ENCODE assay signal across 17 cellular contexts in the genomic region with DNA sequence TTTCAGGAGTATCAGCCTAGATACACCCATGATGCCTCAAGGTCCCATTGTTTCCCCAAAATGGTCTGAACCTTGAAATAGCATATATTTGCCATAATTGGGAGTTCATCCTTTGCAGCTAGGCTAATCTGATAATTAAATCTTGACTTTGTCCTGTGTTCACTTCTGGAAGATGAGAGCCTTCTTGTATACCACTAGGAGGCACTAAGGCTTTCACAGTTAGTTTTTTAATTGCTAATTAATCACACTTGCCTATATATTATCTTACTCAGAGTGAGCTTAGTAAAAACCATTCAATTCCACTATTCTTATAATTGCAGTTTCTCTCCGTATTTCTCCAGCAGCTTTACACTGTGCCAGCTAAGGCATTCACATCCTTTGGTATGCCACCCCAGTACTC. TPM values are rescaled to one million over a fixed set of nuclear protein-coding genes. Genes with fewer than 3 reads are reported as not detected.
DNase-seq lines count a peak whose midpoint lies in the region; ATAC-seq, FAIRE-seq and TF ChIP-seq lines count a peak whose summit lies in the region.
"Had no signal": no experiment of that assay in that cellular context is flagged by ENCODE, and none has a peak within 500 bp of the region (broad histone marks: within the 10 kb centered on the region; RNA-seq: fewer than 3 reads in every experiment).

No MANE protein-coding gene starts in this region.

- intact Hi-C loops in HepG2 (cut with micrococcal nuclease; ENCODE audit: unreplicated experiment) (no loop called here), adrenal gland (cut with DNase I) (no loop called here), head of caudate nucleus (cut with DNase I) (no loop called here)

- H4K20me1 ChIP-seq in HepG2 (ENCODE audit: insufficient read depth, low read length) (no peaks in the 10 kb centered on the region), hepatocyte (ENCODE audit: insufficient read depth, poor library complexity, severe bottlenecking) (no peaks in the 10 kb centered on the region)

- DNase-seq in HepG2 (ENCODE audit: low spot score) (no peak), adrenal gland (no peak), hepatocyte (ENCODE audit: low spot score) (no peak), head of caudate nucleus (no peak), medulla oblongata (ENCODE audit: extremely low spot score) (no peak)
- no peak for DNase-seq in effector memory CD8-positive, alpha-beta T cell
- DNase-seq: activated CD4-positive, alpha-beta T cell treated with anti-CD3 and anti-CD28 coated beads, Interleukin-2, amount 50 U/mL, for 1 hour; activated T-cell treated with anti-CD3 and anti-CD28 coated beads, Interleukin-2, amount 50 U/mL, for 48 hours; Caco-2; left ventricle myocardium superior; NK-92 treated with Interleukin-12 subunit alpha and Interleukin-12 subunit beta, amount 100 ng/mL, for 24 hours; SJCRH30; stimulated activated CD4-positive, alpha-beta T cell treated with anti-CD3 and anti-CD28 coated beads, Interleukin-2, amount 100 ng/mL, for 24 hours had no signal

- TF ChIP-seq RAD21 in liver (IDR thresholded peaks at IDR 0.05) (peak in 1 of 2 donors; percentile 56), HepG2 (CRISPR knock-in tag; IDR thresholded peaks at IDR 0.05) (no peak)

- H3K4me3 ChIP-seq in liver (ENCODE audit: low read depth in 1 of 3, low read length in 3 of 3): no peak overlapping the region
- H3K4me3 ChIP-seq in HepG2 (replicated peaks in 1 of 3; ENCODE audit: insufficient read depth in 1 of 3, low read depth in 2 of 3, low read length in 3 of 3): no peak overlapping the region
- no peak overlapping the region for H3K4me3 ChIP-seq in adrenal gland
- no peak overlapping the region for H3K4me3 ChIP-seq in hepatocyte
- H3K4me3 ChIP-seq: SJCRH30 had no signal

- H3K9ac ChIP-seq in liver (ENCODE audit: low read depth in 1 of 2, low read length in 2 of 2) (no peak overlapping the region), HepG2 (ENCODE audit: insufficient read depth, low read depth, low read length) (no peak overlapping the region)

- H3K36me3 ChIP-seq in liver (ENCODE audit: control insufficient read depth in 4 of 4, insufficient read depth in 3 of 4, low read depth in 1 of 4, low read length in 3 of 4) (no peaks in the 10 kb centered on the region), HepG2 (replicated peaks in 1 of 2; ENCODE audit: control insufficient read depth in 1 of 2, insufficient read depth in 2 of 2, low read length in 2 of 2) (no peaks in the 10 kb centered on the region), adrenal gland (replicated peaks in 1 of 2) (no peaks in the 10 kb centered on the region), hepatocyte (replicated peaks; ENCODE audit: insufficient read depth, low read depth) (no peaks in the 10 kb centered on the region)
- H3K36me3 ChIP-seq: SJCRH30 had no signal

- no peak overlapping the region for H3K4me3 Mint-ChIP-seq in effector memory CD8-positive, alpha-beta T cell
- H3K4me3 Mint-ChIP-seq: naive thymus-derived CD8-positive, alpha-beta T cell had no signal

- no peak overlapping the region for H3K27ac Mint-ChIP-seq in effector memory CD8-positive, alpha-beta T cell
- H3K27ac Mint-ChIP-seq: naive thymus-derived CD8-positive, alpha-beta T cell had no signal

- H3K4me1 ChIP-seq in liver (ENCODE audit: control insufficient read depth in 4 of 4, insufficient read depth in 4 of 4, low read length in 3 of 4) (no peaks in the 10 kb centered on the region), HepG2 (ENCODE audit: insufficient read depth, low read length) (peaks cover 25% of the 10 kb centered on the region), adrenal gland (replicated peaks in 1 of 2) (no peaks in the 10 kb centered on the region), hepatocyte (ENCODE audit: insufficient read depth) (no peaks in the 10 kb centered on the region)

- ATAC-seq in HepG2 (no peak), GM19328 (IDR thresholded peaks at IDR 0.05; ENCODE audit: unreplicated experiment) (no peak)
- no peak for ATAC-seq in effector memory CD8-positive, alpha-beta T cell (replicated peaks)
- ATAC-seq: left ventricle myocardium superior; naive thymus-derived CD8-positive, alpha-beta T cell had no signal

- TF ChIP-seq CTCF in liver (IDR thresholded peaks at IDR 0.05; ENCODE audit: low read depth, low read length, missing input control) (peak; percentile 3), HepG2 (CRISPR knock-in tag; IDR thresholded peaks at IDR 0.05) (no peak), adrenal gland (IDR thresholded peaks at IDR 0.05) (peak in 4 of 6 experiments; percentile 13 to 31 (median 18)), hepatocyte (IDR thresholded peaks at IDR 0.05; ENCODE audit: poor library complexity) (peak; percentile 6)

- H3K4me1 Mint-ChIP-seq in effector memory CD8-positive, alpha-beta T cell (ENCODE audit: low read depth in 2 of 2): no peaks in the 10 kb centered on the region
- H3K4me1 Mint-ChIP-seq: naive thymus-derived CD8-positive, alpha-beta T cell had no signal

- H3K27me3 Mint-ChIP-seq in effector memory CD8-positive, alpha-beta T cell: no peaks in the 10 kb centered on the region
- H3K27me3 Mint-ChIP-seq: naive thymus-derived CD8-positive, alpha-beta T cell had no signal

- H3K27ac ChIP-seq in liver (ENCODE audit: low read depth in 1 of 2, low read length in 2 of 2) (no peak overlapping the region), HepG2 (ENCODE audit: extremely low read length, insufficient read depth, low read length) (no peak overlapping the region), adrenal gland (no peak overlapping the region), hepatocyte (no peak overlapping the region)
- H3K27ac ChIP-seq: SJCRH30 had no signal

- TF ChIP-seq POLR2A in HepG2 (IDR thresholded peaks at IDR 0.05; ENCODE audit: insufficient read depth in 1 of 2, low read depth in 2 of 2, low read length in 2 of 2): no peak
- no peak for TF ChIP-seq POLR2A in adrenal gland (IDR thresholded peaks at IDR 0.05)

- peaks cover 5% of the 10 kb centered on the region for H3K36me3 Mint-ChIP-seq in effector memory CD8-positive, alpha-beta T cell (ENCODE audit: insufficient read depth)
- H3K36me3 Mint-ChIP-seq: naive thymus-derived CD8-positive, alpha-beta T cell had no signal

- no peaks in the 10 kb centered on the region for H3K27me3 ChIP-seq in liver (ENCODE audit: control insufficient read depth in 4 of 4, insufficient read depth in 4 of 4, low read length in 3 of 4)
- H3K27me3 ChIP-seq in HepG2 (ENCODE audit: control insufficient read depth in 1 of 2, insufficient read depth in 2 of 2, low read length in 2 of 2): no peaks in the 10 kb centered on the region
- H3K27me3 ChIP-seq in adrenal gland: no peaks in the 10 kb centered on the region
- no peaks in the 10 kb centered on the region for H3K27me3 ChIP-seq in hepatocyte
- H3K27me3 ChIP-seq: SJCRH30 had no signal

- in situ Hi-C loops in HepG2 (cut with HindIII; ENCODE audit: extremely low pct_ligation_motif_present, low pct_unique_long_range_greater_than_20kb): no loop called here

- H2AFZ ChIP-seq in HepG2 (ENCODE audit: low read length): no peak overlapping the region
- H2AFZ ChIP-seq in hepatocyte: no peak overlapping the region

- TF ChIP-seq EP300 in HepG2 (IDR thresholded peaks at IDR 0.05; ENCODE audit: low read depth in 2 of 2, low read length in 2 of 2): no peak
- no peak for TF ChIP-seq EP300 in HepG2 (CRISPR knock-in tag; IDR thresholded peaks at IDR 0.05; ENCODE audit: borderline replicate concordance)

- H3K4me2 ChIP-seq in HepG2 (ENCODE audit: low read depth, low read length) (no peak overlapping the region), hepatocyte (no peak overlapping the region)

- WGBS in liver: 87% methylated on average over 1 of the region's 1 CpG
- 93% methylated on average over 1 of the region's 1 CpG for WGBS in HepG2 (ENCODE audit: low lambda C conversion rate)
- WGBS in adrenal gland, 4 donors: 76 to 97% (median 84%) methylated on average over 1 of the region's 1 CpG
- WGBS in hepatocyte (ENCODE audit: low lambda C conversion rate, missing lambda C conversion rate): 81% methylated on average over 1 of the region's 1 CpG

- no peaks in the 10 kb centered on the region for H3K79me2 ChIP-seq in HepG2 (ENCODE audit: insufficient read depth, low read length)
- no peaks in the 10 kb centered on the region for H3K79me2 ChIP-seq in hepatocyte

- no peak for FAIRE-seq in HepG2 (lab: Jason Lieb, UNC)
- FAIRE-seq: colon had no signal

- no peaks in the 10 kb centered on the region for H3K9me2 ChIP-seq in hepatocyte (replicated peaks; ENCODE audit: insufficient read depth)

- H3K9me3 Mint-ChIP-seq in effector memory CD8-positive, alpha-beta T cell: peaks cover 5 to 8% of the 10 kb centered on the region in 2 donors
- H3K9me3 Mint-ChIP-seq: naive thymus-derived CD8-positive, alpha-beta T cell had no signal

- no TSS peak for BruUV-seq in HepG2 (replicated peaks; lab: Mats Ljungman, UMichigan)

- POLR2A ChIA-PET in HepG2 (lab: Yijun Ruan, JAX): no interaction called here

- H3K9me3 ChIP-seq in liver (ENCODE audit: control insufficient read depth in 4 of 4, low read length in 3 of 4): no peaks in the 10 kb centered on the region
- no peaks in the 10 kb centered on the region for H3K9me3 ChIP-seq in HepG2 (ENCODE audit: low read length)
- H3K9me3 ChIP-seq in adrenal gland (replicated peaks in 1 of 3): no peaks in the 10 kb centered on the region
- no peaks in the 10 kb centered on the region for H3K9me3 ChIP-seq in hepatocyte (ENCODE audit: low read depth)
- H3K9me3 ChIP-seq: Caco-2, SJCRH30 had no signal

- CTCF ChIA-PET in HepG2 (lab: Yijun Ruan, JAX; ENCODE audit: low intra/inter-chr PET ratio, low total read pairs): no interaction called here

RNA-seq across cellular contexts. Expression of gene MAGI2, which starts 48.7 kb away (rescaled TPM):
- total RNA-seq in liver: 1 to 10 TPM in 1 of 2 donors, under 1 TPM in 1; 0.79 to 4.1 TPM
- 1 to 10 TPM in 1 of 2 donors, under 1 TPM in 1; 0.37 to 2.0 TPM for polyA plus RNA-seq in liver
- total RNA-seq in HepG2 (2016; rRNA removed; fragmentation: Illumina TruSeq; extraction: Trizol): 1.1 and 3.8 TPM in 2 replicates
- 1.1 and 2.1 TPM in 2 replicates for total RNA-seq in HepG2 (2016; cell fraction: cytosol; rRNA removed; fragmentation: Illumina TruSeq; extraction: Trizol; ENCODE audit: low read depth)
- 0.65 and 3.4 TPM in 2 replicates for total RNA-seq in HepG2 (2016; cell fraction: insoluble cytoplasmic fraction; rRNA removed; fragmentation: Illumina TruSeq; extraction: Trizol)
- total RNA-seq in HepG2 (2016; cell fraction: membrane; rRNA removed; fragmentation: Illumina TruSeq; extraction: Trizol): 0.65 and 0.90 TPM in 2 replicates
- 20.6 and 20.9 TPM in 2 replicates for total RNA-seq in HepG2 (2016; cell fraction: nucleus; rRNA removed; fragmentation: Illumina TruSeq; extraction: Trizol)
- 1.5 and 1.6 TPM in 2 replicates for polyA plus RNA-seq in HepG2 (2011; rRNA removed)
- polyA plus RNA-seq in HepG2 (2011; cell fraction: cytosol; rRNA removed): 0.38 and 0.53 TPM in 2 replicates
- 7.0 and 7.5 TPM in 2 replicates for polyA plus RNA-seq in HepG2 (2011; cell fraction: nucleus; rRNA removed)
- polyA plus RNA-seq in HepG2 (2012): 2.3 and 2.4 TPM in 2 replicates
- 0.12 and 0.24 TPM in 2 replicates for polyA plus RNA-seq in HepG2 (2016; cell fraction: cytosol; fragmentation: Illumina TruSeq; extraction: Trizol; ENCODE audit: low read depth)
- 0.50 and 0.87 TPM in 2 replicates for polyA plus RNA-seq in HepG2 (2016; cell fraction: insoluble cytoplasmic fraction; fragmentation: Illumina TruSeq; extraction: Trizol; ENCODE audit: low read depth)
- 0.22 and 0.26 TPM in 2 replicates for polyA plus RNA-seq in HepG2 (2016; cell fraction: membrane; fragmentation: Illumina TruSeq; extraction: Trizol; ENCODE audit: low read depth)
- 1.8 and 3.0 TPM in 2 replicates for polyA plus RNA-seq in HepG2 (2016; cell fraction: nucleus; fragmentation: Illumina TruSeq; extraction: Trizol; ENCODE audit: insufficient read depth, low read depth)
- polyA minus RNA-seq in HepG2 (2011; rRNA and poly(A)+ RNA removed; ENCODE audit: low replicate concordance): 10.6 TPM in 1 of 2 replicates, not detected in the other
- polyA minus RNA-seq in HepG2 (2011; cell fraction: cytosol; rRNA and poly(A)+ RNA removed): 1.8 and 2.8 TPM in 2 replicates
- polyA minus RNA-seq in HepG2 (2011; cell fraction: nucleus; rRNA and poly(A)+ RNA removed): 162 and 170 TPM in 2 replicates
- total RNA-seq in adrenal gland: 10 to 100 TPM in 7 of 8 donors, 1 to 10 TPM in 1; 7.7 to 37.1 (median 19.1) TPM
- polyA plus RNA-seq in adrenal gland: 1 to 10 TPM; 3.2 to 8.9 (median 7.2) TPM
- 6.7 and 8.5 TPM in 2 replicates for total RNA-seq in hepatocyte
- 3.1 and 52.5 TPM in 2 replicates for polyA plus RNA-seq in hepatocyte
